ENCODE assay signal across 1 cellular context in genomic region chr16:69326172-69326873, GRCh38.
A peak's percentile ranks its signal among the peaks of the same experiment; 100 is the strongest.
TF ChIP-seq lines count a peak whose summit lies in the region.

No MANE protein-coding gene starts in this region.

TF ChIP-seq in HepG2, 621 proteins besides CTCF, POLR2A, EP300 and RAD21 (continued from another document and continues in another):
- TF ChIP-seq ZHX2 (IDR thresholded peaks at IDR 0.05; ENCODE audit: low read depth) (no peak), ZHX2 (CRISPR knock-in tag; IDR thresholded peaks at IDR 0.05; ENCODE audit: borderline replicate concordance) (no peak), PITX1 (CRISPR knock-in tag; IDR thresholded peaks at IDR 0.05) (peak; percentile 15; the same call in 1 of the 2 replicates), ARID2 (CRISPR knock-in tag; IDR thresholded peaks at IDR 0.05; ENCODE audit: borderline replicate concordance) (no peak), ZNF501 (CRISPR knock-in tag; IDR thresholded peaks at IDR 0.05) (peak; percentile 53), THAP9 (CRISPR knock-in tag; IDR thresholded peaks at IDR 0.05; ENCODE audit: borderline replicate concordance) (no peak), ZKSCAN5 (CRISPR knock-in tag; IDR thresholded peaks at IDR 0.05) (no peak), ZZZ3 (CRISPR knock-in tag; IDR thresholded peaks at IDR 0.05; ENCODE audit: borderline replicate concordance) (peak; percentile 71; the same call in 1 of the 2 replicates), ZNF564 (CRISPR knock-in tag; IDR thresholded peaks at IDR 0.05) (no peak), ZNF251 (CRISPR knock-in tag; IDR thresholded peaks at IDR 0.05) (no peak), ZBTB44 (CRISPR knock-in tag; IDR thresholded peaks at IDR 0.05) (no peak), MXD1 (CRISPR knock-in tag; IDR thresholded peaks at IDR 0.05) (no peak), CERS6 (CRISPR knock-in tag; IDR thresholded peaks at IDR 0.05) (no peak), SIX4 (CRISPR knock-in tag; IDR thresholded peaks at IDR 0.05) (no peak), JARID2 (CRISPR knock-in tag; IDR thresholded peaks at IDR 0.05; ENCODE audit: insufficient replicate concordance) (no peak), BRD4 (CRISPR knock-in tag; IDR thresholded peaks at IDR 0.05) (no peak), TARDBP (CRISPR knock-in tag; IDR thresholded peaks at IDR 0.05) (peak; percentile 33; the same call in 1 of the 2 replicates), AKAP8 (CRISPR knock-in tag; IDR thresholded peaks at IDR 0.05) (no peak; the same call in 1 of the 2 replicates), ZNF580 (CRISPR knock-in tag; IDR thresholded peaks at IDR 0.05; ENCODE audit: borderline replicate concordance, low read depth) (peak; percentile 66; the same call in 1 of the 2 replicates), ATRX (CRISPR knock-in tag; IDR thresholded peaks at IDR 0.05; ENCODE audit: borderline replicate concordance) (no peak), ZNF567 (CRISPR knock-in tag; IDR thresholded peaks at IDR 0.05; ENCODE audit: borderline replicate concordance) (no peak), HBP1 (CRISPR knock-in tag; IDR thresholded peaks at IDR 0.05; ENCODE audit: low read depth) (0 out of 2 replicates have a peak, but pooled peaks have one; percentile 36), MEF2D (CRISPR knock-in tag; IDR thresholded peaks at IDR 0.05) (peak; percentile 84), NFYB (CRISPR knock-in tag; IDR thresholded peaks at IDR 0.05) (no peak), KDM5B (CRISPR knock-in tag; IDR thresholded peaks at IDR 0.05; ENCODE audit: borderline replicate concordance) (no peak), NR2F2 (IDR thresholded peaks at IDR 0.05; ENCODE audit: borderline replicate concordance, low read depth) (no peak), JUND (CRISPR knock-in tag; IDR thresholded peaks at IDR 0.05) (no peak), ZNF326 (CRISPR knock-in tag; IDR thresholded peaks at IDR 0.05; ENCODE audit: borderline replicate concordance) (no peak), RARA (CRISPR knock-in tag; IDR thresholded peaks at IDR 0.05) (peak; percentile 73), MEIS2 (CRISPR knock-in tag; IDR thresholded peaks at IDR 0.05) (peak; percentile 75; the same call in 1 of the 2 replicates), U2AF2 (IDR thresholded peaks at IDR 0.05; ENCODE audit: low read depth, low read length) (no peak), SRSF9 (IDR thresholded peaks at IDR 0.05; ENCODE audit: borderline replicate concordance, insufficient read depth, low read depth, low read length, poor library complexity, severe bottlenecking) (no peak), ZBTB42 (CRISPR knock-in tag; IDR thresholded peaks at IDR 0.05) (no peak), MED1 (CRISPR knock-in tag; IDR thresholded peaks at IDR 0.05) (peak; percentile 83), PTBP1 (IDR thresholded peaks at IDR 0.05; ENCODE audit: low read depth, low read length, poor library complexity, severe bottlenecking) (no peak), ZNF597 (CRISPR knock-in tag; IDR thresholded peaks at IDR 0.05) (no peak), IKZF1 (IDR thresholded peaks at IDR 0.05) (no peak), MZF1 (CRISPR knock-in tag; IDR thresholded peaks at IDR 0.05; ENCODE audit: borderline replicate concordance) (no peak), FOXO1 (CRISPR knock-in tag; IDR thresholded peaks at IDR 0.05) (peak; percentile 70; the same call in 1 of the 2 replicates), ZNF281 (CRISPR knock-in tag; IDR thresholded peaks at IDR 0.05; ENCODE audit: borderline replicate concordance) (no peak), BORCS8-MEF2B (CRISPR knock-in tag; IDR thresholded peaks at IDR 0.05) (peak; percentile 75; the same call in 1 of the 2 replicates), KLF13 (CRISPR knock-in tag; IDR thresholded peaks at IDR 0.05) (no peak), RFX3 (CRISPR knock-in tag; IDR thresholded peaks at IDR 0.05) (peak; percentile 53; the same call in 1 of the 2 replicates), KLF9 (CRISPR knock-in tag; IDR thresholded peaks at IDR 0.05; ENCODE audit: low read depth) (no peak), FOXA1 (IDR thresholded peaks at IDR 0.05) (no peak), FOXA1 (CRISPR knock-in tag; IDR thresholded peaks at IDR 0.05) (peak; percentile 57; the same call in 1 of the 2 replicates)
